In the genomic region with DNA sequence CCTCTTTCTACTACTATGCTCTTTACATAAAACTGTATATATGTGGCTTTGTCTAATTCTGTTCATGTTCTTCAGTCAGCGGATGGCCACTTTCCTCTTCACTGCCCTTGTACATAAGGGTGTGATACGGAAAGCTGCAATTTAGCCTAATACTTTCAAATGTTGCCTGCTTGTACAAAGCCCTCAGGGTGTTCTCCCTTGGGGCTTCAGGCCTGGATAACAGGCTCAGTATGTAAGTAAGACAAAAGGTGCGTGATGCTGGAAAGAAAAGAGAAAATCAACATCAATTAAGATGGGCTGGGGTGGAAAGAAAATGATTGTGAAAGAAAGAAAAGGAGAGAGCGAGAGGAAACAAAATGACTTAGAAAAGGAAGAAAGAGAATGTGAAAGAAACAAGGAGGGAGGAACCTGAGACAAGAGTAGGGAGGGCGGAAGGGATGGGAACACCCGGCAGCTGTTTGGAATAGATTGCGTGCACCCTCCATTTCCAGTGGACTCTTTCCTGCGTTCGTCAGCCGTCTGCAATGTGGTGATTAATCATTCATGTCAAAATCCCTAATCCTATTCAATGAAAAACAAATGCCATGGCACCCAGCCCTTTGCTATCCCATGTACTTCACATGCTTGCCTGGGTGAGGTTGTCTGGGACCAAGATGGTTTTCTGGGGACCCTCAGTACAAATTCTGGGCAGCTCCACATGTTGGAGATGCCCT, we compare ENCODE assay signal across 12 cellular contexts.
A peak's percentile ranks its signal among the peaks of the same experiment; 100 is the strongest.
DNase-seq lines count a peak whose midpoint lies in the region; ATAC-seq and TF ChIP-seq lines count a peak whose summit lies in the region.
"Had no signal": no experiment of that assay in that cellular context is flagged by ENCODE, and none has a peak within 500 bp of the region (broad histone marks: within the 10 kb centered on the region; RNA-seq: fewer than 3 reads in every experiment).

No MANE protein-coding gene starts in this region.

- no peak overlapping the region for H3K23ac ChIP-seq in mesendoderm (ENCODE audit: low read length)

- H3K4me2 ChIP-seq in mesendoderm (ENCODE audit: low read length), result no peak overlapping the region

- H3K27me3 Mint-ChIP-seq in neural crest cell (ENCODE audit: low read depth), result no peaks in the 10 kb centered on the region
- no peaks in the 10 kb centered on the region for H3K27me3 Mint-ChIP-seq in activated T-cell treated with anti-CD3 and anti-CD28 coated beads, Interleukin-2, amount 50 U/mL, for 4 hours (ENCODE audit: low read depth)
- H3K27me3 Mint-ChIP-seq: natural killer cell treated with Interleukin-12 subunit alpha and Interleukin-12 subunit beta and Interleukin-15 and Interleukin-18, amount 100 ng/mL, for 72 hours had no signal

- H2BK120ac ChIP-seq in mesendoderm (ENCODE audit: low read depth, low read length), result no peak overlapping the region

- no peak overlapping the region for H3K4me3 Mint-ChIP-seq in neural crest cell
- H3K4me3 Mint-ChIP-seq in activated T-cell treated with anti-CD3 and anti-CD28 coated beads, Interleukin-2, amount 50 U/mL, for 4 hours, result no peak overlapping the region
- H3K4me3 Mint-ChIP-seq: natural killer cell treated with Interleukin-12 subunit alpha and Interleukin-12 subunit beta and Interleukin-15 and Interleukin-18, amount 100 ng/mL, for 72 hours had no signal

- no peak overlapping the region for H4K5ac ChIP-seq in mesendoderm (ENCODE audit: low read length)

- H3K27ac ChIP-seq in mesendoderm (ENCODE audit: low read depth, low read length), result no peak overlapping the region

- no peak overlapping the region for H3K9ac ChIP-seq in mesendoderm (ENCODE audit: low read length)

- in situ Hi-C loops in KBM-7 (cut with MboI; ENCODE audit: low pct_unique_long_range_greater_than_20kb, low sequenced_read_pairs), result no loop called here

- no peaks in the 10 kb centered on the region for H3K36me3 Mint-ChIP-seq in neural crest cell (ENCODE audit: low read depth)
- H3K36me3 Mint-ChIP-seq in activated T-cell treated with anti-CD3 and anti-CD28 coated beads, Interleukin-2, amount 50 U/mL, for 4 hours (ENCODE audit: insufficient read depth), result no peaks in the 10 kb centered on the region
- H3K36me3 Mint-ChIP-seq: natural killer cell treated with Interleukin-12 subunit alpha and Interleukin-12 subunit beta and Interleukin-15 and Interleukin-18, amount 100 ng/mL, for 72 hours had no signal

- H3K27me3 ChIP-seq in mesendoderm (ENCODE audit: insufficient read depth, low read length, poor library complexity), result no peaks in the 10 kb centered on the region

- no peak overlapping the region for H3K18ac ChIP-seq in mesendoderm (ENCODE audit: low read length)

- no peak overlapping the region for H3K56ac ChIP-seq in mesendoderm (ENCODE audit: low read length)

- no peak; the same call in 1 of the 2 replicates for TF ChIP-seq CTCF in AG09319 (IDR thresholded peaks at IDR 0.05; ENCODE audit: low read depth, low read length)
- TF ChIP-seq CTCF in epithelial cell of esophagus (IDR thresholded peaks at IDR 0.05; ENCODE audit: insufficient read depth, low read depth, low read length, missing control alignments), result no peak
- TF ChIP-seq CTCF in neural crest cell (conservative IDR thresholded peaks at IDR 0.05), result no peak

- no peak overlapping the region for H3K4ac ChIP-seq in mesendoderm (ENCODE audit: low read depth, low read length)

- no peak overlapping the region for H2BK5ac ChIP-seq in mesendoderm (ENCODE audit: low read length)

- no peak overlapping the region for H4K8ac ChIP-seq in mesendoderm (ENCODE audit: low read depth, low read length)

- H3K4me3 ChIP-seq in epithelial cell of esophagus (ENCODE audit: low read length) (no peak overlapping the region), mesendoderm (ENCODE audit: low read length) (no peak overlapping the region)

- ATAC-seq in activated T-cell treated with anti-CD3 and anti-CD28 coated beads, Interleukin-2, amount 50 U/mL, for 4 hours, result no peak
- ATAC-seq: natural killer cell treated with Interleukin-12 subunit alpha and Interleukin-12 subunit beta and Interleukin-15 and Interleukin-18, amount 100 ng/mL, for 72 hours had no signal

- 100% methylated on average over 1 of the region's 10 CpGs for WGBS in mesendoderm (ENCODE audit: extremely low coverage, insufficient coverage, low lambda C conversion rate)

- H2AK5ac ChIP-seq in mesendoderm (ENCODE audit: low read length), result no peak overlapping the region

- H3K4me1 ChIP-seq in mesendoderm (ENCODE audit: control insufficient read depth, low read depth, low read length), result no peaks in the 10 kb centered on the region

- no peaks in the 10 kb centered on the region for H3K79me1 ChIP-seq in mesendoderm (ENCODE audit: low read length)

- H3K79me2 ChIP-seq in mesendoderm (ENCODE audit: control insufficient read depth, insufficient read depth, low read length), result no peaks in the 10 kb centered on the region

- no peaks in the 10 kb centered on the region for H3K9me3 Mint-ChIP-seq in neural crest cell
- H3K9me3 Mint-ChIP-seq in activated T-cell treated with anti-CD3 and anti-CD28 coated beads, Interleukin-2, amount 50 U/mL, for 4 hours, result peaks cover 4% of the 10 kb centered on the region

- H3K36me3 ChIP-seq in mesendoderm (ENCODE audit: control insufficient read depth, insufficient read depth, low read length), result no peaks in the 10 kb centered on the region

- H3K27ac Mint-ChIP-seq in neural crest cell (ENCODE audit: unreplicated experiment), result peak overlapping the region; percentile 6
- H3K27ac Mint-ChIP-seq: natural killer cell treated with Interleukin-12 subunit alpha and Interleukin-12 subunit beta and Interleukin-15 and Interleukin-18, amount 100 ng/mL, for 72 hours had no signal

- no peak overlapping the region for H2BK15ac ChIP-seq in mesendoderm (replicated peaks; ENCODE audit: low read depth)

- DNase-seq in AG09319 (ENCODE audit: extremely low read depth, low read depth), result peak; percentile 96
- DNase-seq in NCI-H146 treated with DMSO at 0.1 percent for 48 hours (lab: John Stamatoyannopoulos, UW; ENCODE audit: unreplicated experiment), result peak; percentile 96
- DNase-seq in epithelial cell of esophagus (ENCODE audit: low read depth), result peak; percentile 85
- DNase-seq in neural crest cell (ENCODE audit: low read depth, low spot score), result no peak
- no peak for DNase-seq in mesendoderm
- no peak for DNase-seq in KBM-7
- no peak for DNase-seq in activated T-cell treated with anti-CD3 and anti-CD28 coated beads, Interleukin-2, amount 50 U/mL, for 4 hours
- DNase-seq in activated CD4-positive, CD25-positive, alpha-beta regulatory T cell treated with anti-CD3 and anti-CD28 coated beads, Interleukin-2, amount 50 U/mL, for 72 hours, result no peak
- DNase-seq: activated CD8-positive, alpha-beta memory T cell treated with anti-CD3 and anti-CD28 coated beads for 24 hours; Calu3; NCI-H526 had no signal

- peaks cover 13% of the 10 kb centered on the region for H3K4me1 Mint-ChIP-seq in neural crest cell
- H3K4me1 Mint-ChIP-seq in activated T-cell treated with anti-CD3 and anti-CD28 coated beads, Interleukin-2, amount 50 U/mL, for 4 hours (ENCODE audit: low read depth), result no peaks in the 10 kb centered on the region

Comparison
In these comparisons a context has a peak if more than half of its experiments do, and no peak if none do; other contexts are left out.
1. DNase-seq: peak in AG09319 (single experiment), NCI-H146 treated with DMSO at 0.1 percent for 48 hours (single experiment) and epithelial cell of esophagus (single experiment); none in neural crest cell (single experiment), mesendoderm (single experiment), KBM-7 (single experiment), activated T-cell treated with anti-CD3 and anti-CD28 coated beads, Interleukin-2, amount 50 U/mL, for 4 hours (single experiment) and activated CD4-positive, CD25-positive, alpha-beta regulatory T cell treated with anti-CD3 and anti-CD28 coated beads, Interleukin-2, amount 50 U/mL, for 72 hours (single experiment).